35 cellular contexts compared by ENCODE assay signal in the genomic region with DNA sequence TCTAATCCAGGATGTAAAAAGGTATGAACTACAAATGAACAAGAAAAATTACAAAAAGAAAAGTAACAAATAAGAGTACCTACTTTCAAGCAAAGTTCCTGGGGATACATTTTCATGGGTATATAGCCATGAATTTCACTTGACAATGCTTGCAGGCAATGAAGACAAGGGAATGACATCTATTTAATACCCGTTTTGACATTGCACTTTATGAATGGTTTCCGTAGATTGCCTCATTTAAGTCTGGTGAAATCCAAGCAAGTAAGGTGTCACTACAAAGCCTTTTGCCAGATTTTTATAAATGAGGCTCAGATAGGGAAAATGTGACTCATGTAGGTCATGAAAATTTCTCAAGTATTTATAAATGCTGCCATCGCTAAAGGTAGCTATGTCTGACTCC.
"Had no signal": no experiment of that assay in that cellular context is flagged by ENCODE, and none has a peak within 500 bp of the region (broad histone marks: within the 10 kb centered on the region; RNA-seq: fewer than 3 reads in every experiment).

No MANE protein-coding gene starts in this region.

- H3K27ac ChIP-seq: KMS-11 had no signal

- H3K9ac ChIP-seq: KMS-11 had no signal

- H3K9me3 ChIP-seq: MG63 had no signal

- H3K36me3 ChIP-seq: MG63 had no signal

- H3K4me2 ChIP-seq: KMS-11 had no signal

- H3K4me3 ChIP-seq: MG63 had no signal

- DNase-seq: Karpas-422, Kasumi-1, KG1, MG63, MM.1S, MV-4-11, NCI-H1048, NCI-H1092, NCI-H1092 treated with DMSO at 0.1 percent for 48 hours, NCI-H1105, NCI-H1105 treated with DMSO at 0.1 percent for 48 hours, NCI-H1417, NCI-H1417 treated with DMSO at 0.1 percent for 48 hours, NCI-H1436, NCI-H1436 treated with DMSO at 0.1 percent for 48 hours, NCI-H146, NCI-H1694, NCI-H1694 treated with DMSO at 0.1 percent for 48 hours, NCI-H187, NCI-H187 treated with DMSO at 0.1 percent for 48 hours, NCI-H1930, NCI-H2029, NCI-H2029 treated with DMSO at 0.1 percent for 48 hours, NCI-H2081, NCI-H2081 treated with DMSO at 0.1 percent for 48 hours, NCI-H2107, NCI-H2171, NCI-H2171 treated with DMSO at 0.1 percent for 48 hours, NCI-H2227 treated with DMSO at 0.1 percent for 48 hours, NCI-H345, NCI-H446, NCI-H446 treated with DMSO at 0.1 percent for 48 hours, NCI-H510A, NCI-H510A treated with DMSO at 0.1 percent for 48 hours had no signal

- H3K27me3 ChIP-seq: MG63 had no signal
